7 cellular contexts compared by ENCODE assay signal in genomic region chr10:102419561-102420442, GRCh38. TPM values are rescaled to one million over a fixed set of nuclear protein-coding genes. Genes with fewer than 3 reads are reported as not detected.
A peak's percentile ranks its signal among the peaks of the same experiment; 100 is the strongest.
DNase-seq lines count a peak whose midpoint lies in the region; ATAC-seq, FAIRE-seq and TF ChIP-seq lines count a peak whose summit lies in the region.

No MANE protein-coding gene starts in this region.

- H3K27ac ChIP-seq in cingulate gyrus (ENCODE audit: low read depth, low read length): peak overlapping the region; percentile 98

- no peak for ATAC-seq in HG03460 (IDR thresholded peaks at IDR 0.05; ENCODE audit: unreplicated experiment)

- no peak for TF ChIP-seq POLR2A in lower leg skin (IDR thresholded peaks at IDR 0.05)

- TF ChIP-seq CTCF in lower leg skin (IDR thresholded peaks at IDR 0.05): no peak

- 1 to 2% methylated on average over 50 to 51 of the region's 57 CpGs for WGBS in lower leg skin, 2 donors

- intact Hi-C loops in lower leg skin (cut with DNase I; ENCODE audit: low total_unique reads): loop anchor here (10.0 kb wide), 1 partner anchor 55 kb away; no protein-coding TSS in a partner anchor

- no peak for DNase-seq in GM19239 (ENCODE audit: insufficient read length, low spot score)
- DNase-seq in NCI-H2107 (lab: John Stamatoyannopoulos, UW): peak; percentile 48
- DNase-seq in activated CD4-positive, CD25-positive, alpha-beta regulatory T cell treated with anti-CD3 and anti-CD28 coated beads, Interleukin-2, amount 50 U/mL, for 72 hours: peak; percentile 80
- DNase-seq in lower leg skin (ENCODE audit: low spot score in 2 of 2): no peak
- peak; percentile 52 for DNase-seq in stimulated activated CD8-positive, alpha-beta memory T cell treated with anti-CD3 and anti-CD28 coated beads, Interleukin-15, amount 100 ng/mL, for 1 hour (ENCODE audit: low read depth)

- FAIRE-seq in GM19239 (lab: Jason Lieb, UNC): peak; percentile 65

- peak overlapping the region; percentile 54 for H3K4me3 ChIP-seq in lower leg skin (ENCODE audit: low read depth, poor library complexity, severe bottlenecking)

RNA-seq across cellular contexts. Expression of gene FBXL15, which starts 0.8 kb away (rescaled TPM):
- total RNA-seq in lower leg skin: 10 to 100 TPM; 18.2 to 25.3 (median 19.1) TPM

RNA-seq across cellular contexts. Expression of gene PSD, which starts 1.2 kb away (rescaled TPM):
- 1 to 10 TPM in 3 of 4 donors, under 1 TPM in 1; 0.56 to 4.5 (median 2.1) TPM for total RNA-seq in lower leg skin

RNA-seq across cellular contexts. Expression of gene CUEDC2, which starts 12.6 kb away (rescaled TPM):
- 10 to 100 TPM; 30.3 to 51.2 (median 32.7) TPM for total RNA-seq in lower leg skin

RNA-seq across cellular contexts. Expression of gene NFKB2, which starts 24.3 kb away (rescaled TPM):
- total RNA-seq in lower leg skin: 10 to 100 TPM; 19.4 to 36.1 (median 20.1) TPM

RNA-seq across cellular contexts. Expression of gene C10orf95, which starts 31.5 kb away (rescaled TPM):
- total RNA-seq in lower leg skin: 10 to 100 TPM in 3 of 4 donors, 1 to 10 TPM in 1; 7.6 to 17.3 (median 11.5) TPM

Comparison
In these comparisons a context has a peak if more than half of its experiments do, and no peak if none do; other contexts are left out.
1. DNase-seq: peak in NCI-H2107 (single experiment), activated CD4-positive, CD25-positive, alpha-beta regulatory T cell treated with anti-CD3 and anti-CD28 coated beads, Interleukin-2, amount 50 U/mL, for 72 hours (single experiment) and stimulated activated CD8-positive, alpha-beta memory T cell treated with anti-CD3 and anti-CD28 coated beads, Interleukin-15, amount 100 ng/mL, for 1 hour (single experiment); none in GM19239 (single experiment) and lower leg skin (0 of 2).